Comparison of ENCODE assay signal across 24 cellular contexts in genomic region chr15:31206386-31207174, GRCh38.
DNase-seq lines count a peak whose midpoint lies in the region; ATAC-seq and TF ChIP-seq lines count a peak whose summit lies in the region.
"Had no signal": no experiment of that assay in that cellular context is flagged by ENCODE, and none has a peak within 500 bp of the region (broad histone marks: within the 10 kb centered on the region; RNA-seq: fewer than 3 reads in every experiment).

No MANE protein-coding gene starts in this region.

- H3K27me3 ChIP-seq in BE2C (no peaks in the 10 kb centered on the region), RWPE2 (ENCODE audit: insufficient read depth, poor library complexity, severe bottlenecking) (no peaks in the 10 kb centered on the region)
- H3K27me3 ChIP-seq: ascending aorta, SJCRH30, spleen, tibial nerve had no signal

- H3K36me3 ChIP-seq in BE2C (no peaks in the 10 kb centered on the region), RWPE2 (ENCODE audit: low read depth) (no peaks in the 10 kb centered on the region)
- H3K36me3 ChIP-seq: ascending aorta, gastroesophageal sphincter, SJCRH30, spleen, tibial nerve had no signal

- H3K4me1 ChIP-seq in BE2C (no peaks in the 10 kb centered on the region), RWPE2 (ENCODE audit: insufficient read depth, poor library complexity, severe bottlenecking) (no peaks in the 10 kb centered on the region)
- H3K4me1 ChIP-seq: ascending aorta, gastroesophageal sphincter, SJCRH30 had no signal

- H3K9me3 ChIP-seq in BE2C (no peaks in the 10 kb centered on the region; the same call in 1 of the 2 replicates), RWPE2 (ENCODE audit: severe bottlenecking) (no peaks in the 10 kb centered on the region)
- H3K9me3 ChIP-seq: SJCRH30 had no signal

- no peak overlapping the region for H3K27ac ChIP-seq in RWPE2 (ENCODE audit: poor library complexity, severe bottlenecking)
- H3K27ac ChIP-seq: ascending aorta, gastroesophageal sphincter, SJCRH30, spleen, tibial nerve had no signal

- H3K4me3 ChIP-seq in BE2C (ENCODE audit: low read depth, low read length) (no peak overlapping the region), RWPE2 (ENCODE audit: severe bottlenecking) (no peak overlapping the region)
- H3K4me3 ChIP-seq: ascending aorta, gastroesophageal sphincter, SJCRH30, spleen, tibial nerve had no signal

- TF ChIP-seq CTCF in BE2C (IDR thresholded peaks at IDR 0.05; ENCODE audit: low read depth, low read length) (peak; percentile 11; the same call in 1 of the 2 replicates), RWPE2 (IDR thresholded peaks at IDR 0.05; ENCODE audit: poor library complexity, severe bottlenecking) (peak; percentile 48)

- peak in 2 of 3 experiments; percentile 37 to 55 for DNase-seq in NCI-H1417 (lab: John Stamatoyannopoulos, UW)
- no peak for DNase-seq in NCI-H1417 treated with DMSO at 0.1 percent for 48 hours (lab: John Stamatoyannopoulos, UW)
- no peak for DNase-seq in BE2C
- DNase-seq in RWPE2 (ENCODE audit: low spot score), result no peak
- DNase-seq in left kidney (ENCODE audit: low read depth, low spot score), result peak; percentile 93
- no peak for DNase-seq in HUDEP-2 (lab: John Stamatoyannopoulos, UW; ENCODE audit: unreplicated experiment in 76 of 76)
- DNase-seq in central memory CD4-positive, alpha-beta T cell, result no peak
- DNase-seq: 8988T; COR-L47; effector CD8-positive, alpha-beta T cell; EL; H7; mammary epithelial cell; NCI-H1436; NCI-H2227 treated with DMSO at 0.1 percent for 48 hours; NK-92 treated with Interleukin-12 subunit alpha and Interleukin-12 subunit beta, amount 100 ng/mL, for 24 hours; SJCRH30; spleen; stimulated activated CD4-positive, alpha-beta T cell treated with anti-CD3 and anti-CD28 coated beads, Interleukin-4, amount 100 ng/mL, for 1 hour; stimulated activated naive CD8-positive, alpha-beta T cell treated with anti-CD3 and anti-CD28 coated beads, Interleukin-15, Interleukin-2, amounts not matched to agents 100 U/mL and 50 U/mL, for 24 hours had no signal

- ATAC-seq in RWPE2 (ENCODE audit: low read depth), result no peak
- no peak for ATAC-seq in GM21367 (IDR thresholded peaks at IDR 0.05; ENCODE audit: unreplicated experiment)
- ATAC-seq: gastroesophageal sphincter; stimulated activated naive CD8-positive, alpha-beta T cell treated with anti-CD3 and anti-CD28 coated beads, Interleukin-15, Interleukin-2, amounts not matched to agents 100 U/mL and 50 U/mL, for 24 hours had no signal

Comparison
In these comparisons a context has a peak if more than half of its experiments do, and no peak if none do; other contexts are left out.
1. DNase-seq: peak in NCI-H1417 (2 of 3) and left kidney (single experiment); none in NCI-H1417 treated with DMSO at 0.1 percent for 48 hours (single experiment), BE2C (single experiment), RWPE2 (single experiment), HUDEP-2 (0 of 76) and central memory CD4-positive, alpha-beta T cell (single experiment).